Comparison of ENCODE assay signal across 1 cellular context in the genomic region with DNA sequence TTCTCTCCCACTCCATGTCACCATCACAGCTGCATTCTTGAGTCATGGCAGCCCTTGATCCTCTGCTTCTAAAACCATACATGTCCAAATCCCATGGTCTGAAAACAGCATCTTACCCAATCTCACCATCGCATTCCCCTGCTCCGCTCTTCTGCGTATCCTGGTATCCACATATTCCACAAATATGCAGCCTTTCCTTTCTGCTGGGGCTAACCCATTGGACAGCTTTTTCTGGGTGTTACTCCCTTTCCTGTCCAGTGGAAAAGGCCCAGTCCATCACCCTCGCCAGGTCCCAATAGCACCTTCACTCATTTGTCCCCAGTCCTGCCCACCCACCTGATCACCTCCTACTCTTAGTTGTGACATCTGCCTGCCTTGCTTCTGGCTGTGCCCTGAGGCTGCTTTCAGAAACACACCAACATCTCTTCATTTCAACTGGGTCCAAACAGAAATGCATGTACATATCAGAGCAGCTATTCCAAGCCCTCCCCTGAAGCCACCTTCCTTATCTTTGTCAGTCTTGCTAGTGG.
TF ChIP-seq lines count a peak whose summit lies in the region.

No MANE protein-coding gene starts in this region.

TF ChIP-seq in H1, 55 proteins besides CTCF, POLR2A, EP300 and RAD21:
- TF ChIP-seq JUN (IDR thresholded peaks at IDR 0.05; ENCODE audit: low read depth, low read length): no peak
